In the genomic region with DNA sequence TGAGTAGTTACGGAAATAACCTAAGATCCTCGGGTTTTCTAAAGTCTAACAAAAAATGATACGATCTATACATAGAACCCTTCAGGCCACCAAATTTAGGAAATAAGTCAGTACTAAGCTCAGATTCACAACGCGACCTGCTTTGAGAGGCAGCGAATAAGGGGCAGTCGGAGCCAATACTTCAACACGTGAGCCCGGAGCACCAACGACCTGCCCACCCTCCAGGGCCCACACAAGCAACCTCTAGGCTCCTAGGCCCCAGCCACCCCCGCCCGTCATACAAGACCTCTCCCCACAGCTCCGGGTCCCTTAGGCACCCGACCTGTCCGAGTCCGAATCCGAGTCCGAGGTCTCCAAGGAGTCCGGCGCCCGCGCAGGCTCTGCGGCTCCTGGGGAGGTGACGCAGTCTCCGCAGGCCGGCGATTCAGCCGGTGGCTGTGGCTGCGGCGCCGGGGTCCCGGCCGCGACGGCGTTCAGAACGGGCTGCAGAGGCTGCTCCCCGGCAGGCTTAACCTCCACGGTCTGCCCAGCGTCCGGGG, we compare ENCODE assay signal across 8 cellular contexts. TPM values are rescaled to one million over a fixed set of nuclear protein-coding genes. Genes with fewer than 3 reads are reported as not detected.
A peak's percentile ranks its signal among the peaks of the same experiment; 100 is the strongest.
DNase-seq lines count a peak whose midpoint lies in the region; TF ChIP-seq lines count a peak whose summit lies in the region.

No MANE protein-coding gene starts in this region.

- peaks cover 0 to 15% of the 10 kb centered on the region in 2 experiments for H3K36me3 ChIP-seq in mesenchymal stem cell (ENCODE audit: control insufficient read depth in 1 of 2, insufficient read depth in 2 of 2, low read depth in 1 of 2, low read length in 2 of 2)

- TF ChIP-seq CTCF in HFFc6 (IDR thresholded peaks at IDR 0.05) = no peak

- peaks cover 4% of the 10 kb centered on the region for H3K4me1 ChIP-seq in mesenchymal stem cell (ENCODE audit: control insufficient read depth, insufficient read depth, low read depth, low read length)

- H3K27ac Mint-ChIP-seq in HFFc6 = peak overlapping the region; percentile 93

- H2AFZ ChIP-seq in mesenchymal stem cell (ENCODE audit: low read depth, low read length) = peak overlapping the region; percentile 98

- H4K91ac ChIP-seq in mesenchymal stem cell (ENCODE audit: low read length) = no peak overlapping the region

- H3K27ac ChIP-seq in mesenchymal stem cell (ENCODE audit: low read length, poor library complexity, severe bottlenecking) = peak overlapping the region; percentile 75

- no peaks in the 10 kb centered on the region for H3K27me3 ChIP-seq in mesenchymal stem cell (ENCODE audit: control insufficient read depth in 1 of 2, insufficient read depth in 1 of 2, low read length in 2 of 2)

- H3K23ac ChIP-seq in mesenchymal stem cell (ENCODE audit: low read length in 2 of 2) = peak overlapping the region in 1 of 2 experiments; percentile 16

- no peak overlapping the region for H3K4ac ChIP-seq in mesenchymal stem cell (ENCODE audit: low read depth in 1 of 2, low read length in 2 of 2)

- H4K8ac ChIP-seq in mesenchymal stem cell (ENCODE audit: low read length) = peak overlapping the region; percentile 100

- H3K9ac ChIP-seq in mesenchymal stem cell (ENCODE audit: low read length) = peak overlapping the region; percentile 97

- H3K18ac ChIP-seq in mesenchymal stem cell (ENCODE audit: low read depth in 1 of 2, low read length in 2 of 2) = peak overlapping the region; percentile 6 to 66

- H2BK12ac ChIP-seq in mesenchymal stem cell (ENCODE audit: low read length in 2 of 2) = no peak overlapping the region

- H3K4me1 Mint-ChIP-seq in HFFc6 (ENCODE audit: low read depth) = peaks cover 44% of the 10 kb centered on the region

- peak overlapping the region; percentile 79 to 91 for H3K4me3 ChIP-seq in mesenchymal stem cell (ENCODE audit: insufficient read depth in 1 of 2, low read depth in 1 of 2, low read length in 2 of 2)

- H3K9me3 ChIP-seq in mesenchymal stem cell (ENCODE audit: control insufficient read depth, low read length) = no peaks in the 10 kb centered on the region

- whole genome bisulfite sequencing in mesenchymal stem cell = under 1% methylated on average over 39 of the region's 41 CpGs

- peak overlapping the region; percentile 52 for H2BK120ac ChIP-seq in mesenchymal stem cell (ENCODE audit: low read depth, low read length)

- no peak overlapping the region for H2AK5ac ChIP-seq in mesenchymal stem cell (ENCODE audit: low read length, severe bottlenecking)

- H3K79me1 ChIP-seq in mesenchymal stem cell (replicated peaks; ENCODE audit: low read length, poor library complexity, severe bottlenecking) = no peaks in the 10 kb centered on the region

- no peaks in the 10 kb centered on the region for H3K36me3 Mint-ChIP-seq in HFFc6 (ENCODE audit: low read depth)

- DNase-seq in DMS 273 (lab: John Stamatoyannopoulos, UW; ENCODE audit: unreplicated experiment) = peak; percentile 73
- no peak for DNase-seq in DMS 273 treated with DMSO at 0.1 percent for 48 hours (lab: John Stamatoyannopoulos, UW)
- DNase-seq in HFFc6 = peak; percentile 22
- peak; percentile 19 for DNase-seq in NCI-H1092 (lab: John Stamatoyannopoulos, UW)
- peak; percentile 50 to 60 for DNase-seq in activated CD4-positive, alpha-beta T cell treated with anti-CD3 and anti-CD28 coated beads, Interleukin-2, amount 50 U/mL, for 48 hours
- peak; percentile 41 for DNase-seq in effector CD4-positive, alpha-beta T cell
- DNase-seq in mesenchymal stem cell = peak; percentile 77
- peak; percentile 7 for DNase-seq in stimulated activated CD8-positive, alpha-beta memory T cell treated with anti-CD3 and anti-CD28 coated beads, Interleukin-15, amount 100 ng/mL, for 1 hour (ENCODE audit: low read depth)

- peak overlapping the region; percentile 87 for H3K4me3 Mint-ChIP-seq in HFFc6

- no peaks in the 10 kb centered on the region for H3K9me3 Mint-ChIP-seq in HFFc6

- peak overlapping the region; percentile 35 for H2BK5ac ChIP-seq in mesenchymal stem cell (ENCODE audit: low read depth, low read length, poor library complexity, severe bottlenecking)

- no peak overlapping the region for H3K14ac ChIP-seq in mesenchymal stem cell (ENCODE audit: low read length in 2 of 2)

- H3K27me3 Mint-ChIP-seq in HFFc6 (ENCODE audit: insufficient read depth) = peaks cover 2% of the 10 kb centered on the region; the same call in 1 of the 2 replicates

- no peak overlapping the region for H2BK15ac ChIP-seq in mesenchymal stem cell (ENCODE audit: low read depth, poor library complexity, severe bottlenecking)

- peak overlapping the region; percentile 73 for H3K4me2 ChIP-seq in mesenchymal stem cell (ENCODE audit: low read length, poor library complexity, severe bottlenecking)

RNA-seq across cellular contexts. Expression of a gene that starts 0.6 kb away (rescaled TPM):
- 10 to 100 TPM; 15.3 to 18.3 (median 16.5) TPM for total RNA-seq in HFFc6 (2021; fragmentation: NEBNext Ultra II Directional; extraction: Animal tissue kit (Norgen Biotek cat#: 25700))
- 9.7 TPM for polyA plus RNA-seq in mesenchymal stem cell (2013, experiment 1 of 2)
- 10.4 TPM for polyA plus RNA-seq in mesenchymal stem cell (2013, experiment 2 of 2)
